Comparison of ENCODE assay signal across 1 cellular context in the genomic region with DNA sequence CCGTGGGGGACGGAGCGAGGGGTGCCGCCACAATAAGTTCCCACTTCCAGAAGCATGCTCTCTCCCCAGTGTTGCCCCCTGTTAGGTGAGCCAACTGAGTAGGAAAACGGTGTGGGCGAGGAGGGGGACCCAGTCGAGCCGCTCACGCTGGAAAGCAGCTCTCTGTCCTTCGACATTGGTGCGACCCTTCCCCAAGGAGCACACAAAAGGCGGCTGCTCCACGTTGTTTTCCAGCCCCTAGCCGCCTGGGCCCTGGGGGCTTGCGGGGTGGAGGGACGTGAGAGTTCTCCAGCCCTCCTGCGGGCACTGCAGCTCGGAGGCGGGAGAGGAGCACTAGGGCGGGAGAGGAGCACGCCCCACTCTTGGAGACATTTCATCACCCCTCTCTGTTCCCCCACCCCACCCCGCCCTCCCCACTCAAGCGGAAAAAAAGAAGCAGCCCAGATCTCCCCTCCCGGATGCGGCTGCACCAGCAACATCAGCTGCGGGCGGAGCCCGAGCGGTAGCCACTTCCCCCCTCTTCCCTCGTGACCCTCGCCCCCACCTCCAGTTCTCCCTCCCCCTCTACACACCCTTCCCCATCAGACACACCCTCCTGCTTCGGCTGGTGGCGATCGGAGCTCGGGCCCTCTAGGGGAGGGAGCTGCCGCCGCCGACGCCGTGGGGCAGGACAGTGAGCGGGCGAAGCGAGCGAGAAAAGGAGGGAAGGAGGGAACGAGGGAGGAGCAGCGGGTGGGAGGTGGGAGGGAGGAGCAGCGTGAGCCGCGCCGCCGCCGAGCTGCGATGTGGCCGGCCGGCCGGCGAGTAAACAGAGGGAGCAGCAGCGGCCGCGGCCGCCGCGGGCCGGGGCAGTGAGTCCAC.
TF ChIP-seq lines count a peak whose summit lies in the region.

A gene (plus strand): TSS at position 755 of the 861 bp plus-strand sequence. CDS start 157 bp downstream, outside the sequence.

TF ChIP-seq in WTC11, 78 proteins besides CTCF, POLR2A, EP300 and RAD21 (continued from another document):
- no peak for TF ChIP-seq NFE2L1 (CRISPR knock-in tag; IDR thresholded peaks at IDR 0.05)
- TF ChIP-seq ZNF263 (CRISPR knock-in tag; IDR thresholded peaks at IDR 0.05; ENCODE audit: low read depth), result peak; percentile 47; the same call in 1 of the 2 replicates
- TF ChIP-seq, protein P1, sequence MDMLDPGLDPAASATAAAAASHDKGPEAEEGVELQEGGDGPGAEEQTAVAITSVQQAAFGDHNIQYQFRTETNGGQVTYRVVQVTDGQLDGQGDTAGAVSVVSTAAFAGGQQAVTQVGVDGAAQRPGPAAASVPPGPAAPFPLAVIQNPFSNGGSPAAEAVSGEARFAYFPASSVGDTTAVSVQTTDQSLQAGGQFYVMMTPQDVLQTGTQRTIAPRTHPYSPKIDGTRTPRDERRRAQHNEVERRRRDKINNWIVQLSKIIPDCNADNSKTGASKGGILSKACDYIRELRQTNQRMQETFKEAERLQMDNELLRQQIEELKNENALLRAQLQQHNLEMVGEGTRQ (CRISPR knock-in tag; IDR thresholded peaks at IDR 0.05), result peak; percentile 71
- TF ChIP-seq, protein P2, sequence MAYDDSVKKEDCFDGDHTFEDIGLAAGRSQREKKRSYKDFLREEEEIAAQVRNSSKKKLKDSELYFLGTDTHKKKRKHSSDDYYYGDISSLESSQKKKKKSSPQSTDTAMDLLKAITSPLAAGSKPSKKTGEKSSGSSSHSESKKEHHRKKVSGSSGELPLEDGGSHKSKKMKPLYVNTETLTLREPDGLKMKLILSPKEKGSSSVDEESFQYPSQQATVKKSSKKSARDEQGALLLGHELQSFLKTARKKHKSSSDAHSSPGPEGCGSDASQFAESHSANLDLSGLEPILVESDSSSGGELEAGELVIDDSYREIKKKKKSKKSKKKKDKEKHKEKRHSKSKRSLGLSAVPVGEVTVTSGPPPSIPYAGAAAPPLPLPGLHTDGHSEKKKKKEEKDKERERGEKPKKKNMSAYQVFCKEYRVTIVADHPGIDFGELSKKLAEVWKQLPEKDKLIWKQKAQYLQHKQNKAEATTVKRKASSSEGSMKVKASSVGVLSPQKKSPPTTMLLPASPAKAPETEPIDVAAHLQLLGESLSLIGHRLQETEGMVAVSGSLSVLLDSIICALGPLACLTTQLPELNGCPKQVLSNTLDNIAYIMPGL (CRISPR knock-in tag; IDR thresholded peaks at IDR 0.05), result peak; percentile 32; the same call in 1 of the 2 replicates
